21 cellular contexts compared by ENCODE assay signal in genomic region chr3:94061297-94061696, GRCh38. TPM values are rescaled to one million over a fixed set of nuclear protein-coding genes. Genes with fewer than 3 reads are reported as not detected.
DNase-seq lines count a peak whose midpoint lies in the region; ATAC-seq and TF ChIP-seq lines count a peak whose summit lies in the region.
"Had no signal": no experiment of that assay in that cellular context is flagged by ENCODE, and none has a peak within 500 bp of the region (broad histone marks: within the 10 kb centered on the region; RNA-seq: fewer than 3 reads in every experiment).

No MANE protein-coding gene starts in this region.

- peaks cover 20 to 40% (median 31%) of the 10 kb centered on the region in 10 experiments for H3K4me1 ChIP-seq in BLaER1 treated with 17β-estradiol and CSF1 and Interleukin-3, amounts not matched to agents 10 nM and 100 nM
- peaks cover 30% of the 10 kb centered on the region for H3K4me1 ChIP-seq in DOHH2 (ENCODE audit: control insufficient read depth, low read length)
- H3K4me1 ChIP-seq: SJCRH30 had no signal

- no peaks in the 10 kb centered on the region; the same call in 1 of the 2 replicates for H3F3A ChIP-seq in DOHH2 (ENCODE audit: control insufficient read depth, insufficient read depth)

- no peak for TF ChIP-seq CTCF in DOHH2 (IDR thresholded peaks at IDR 0.05; ENCODE audit: low read depth, low read length, poor library complexity, severe bottlenecking)
- no peak for TF ChIP-seq CTCF in WTC11 (IDR thresholded peaks at IDR 0.05)
- no peak for TF ChIP-seq CTCF in nephron progenitor cell (IDR thresholded peaks at IDR 0.05)

- H3K27me3 ChIP-seq in BLaER1 treated with 17β-estradiol and CSF1 and Interleukin-3, amounts not matched to agents 10 nM and 100 nM, result no peaks in the 10 kb centered on the region
- H3K27me3 ChIP-seq in DOHH2 (ENCODE audit: control insufficient read depth, low read length), result no peaks in the 10 kb centered on the region
- H3K27me3 ChIP-seq: SJCRH30 had no signal

- H3K4me3 Mint-ChIP-seq in WTC11, result no peak overlapping the region
- H3K4me3 Mint-ChIP-seq in nephron progenitor cell, result peak overlapping the region; percentile 42

- H3K36me3 ChIP-seq in BLaER1 treated with 17β-estradiol and CSF1 and Interleukin-3, amounts not matched to agents 10 nM and 100 nM, result peaks cover 17 to 40% (median 24%) of the 10 kb centered on the region in 11 experiments; a peak in 21 of 22 replicates
- H3K36me3 ChIP-seq in DOHH2 (ENCODE audit: control insufficient read depth, low read length), result peaks cover 29% of the 10 kb centered on the region
- H3K36me3 ChIP-seq: SJCRH30 had no signal

- no peaks in the 10 kb centered on the region for H3K9me2 ChIP-seq in DOHH2 (replicated peaks; ENCODE audit: control insufficient read depth, low read length)

- peaks cover 0 to 3% (median 0%) of the 10 kb centered on the region in 11 experiments; a peak in 2 of 22 replicates for H3K9me3 ChIP-seq in BLaER1 treated with 17β-estradiol and CSF1 and Interleukin-3, amounts not matched to agents 10 nM and 100 nM (replicated peaks in 1 of 11)
- no peaks in the 10 kb centered on the region for H3K9me3 ChIP-seq in DOHH2 (ENCODE audit: control insufficient read depth, insufficient read depth, low read length)
- H3K9me3 ChIP-seq: SJCRH30 had no signal

- no peak overlapping the region for H3K4me3 ChIP-seq in BLaER1 treated with 17β-estradiol and CSF1 and Interleukin-3, amounts not matched to agents 10 nM and 100 nM
- H3K4me3 ChIP-seq in DOHH2 (ENCODE audit: low read length), result no peak overlapping the region; the same call in 1 of the 2 replicates

- H3K36me3 Mint-ChIP-seq in WTC11, result no peaks in the 10 kb centered on the region
- peaks cover 42% of the 10 kb centered on the region for H3K36me3 Mint-ChIP-seq in nephron progenitor cell (ENCODE audit: low read depth)

- H3K79me2 ChIP-seq in DOHH2 (ENCODE audit: control insufficient read depth, low read length), result peaks cover 48% of the 10 kb centered on the region

- H3K9me3 Mint-ChIP-seq in WTC11 (no peaks in the 10 kb centered on the region), nephron progenitor cell (no peaks in the 10 kb centered on the region)
- H3K9me3 Mint-ChIP-seq: CD8-positive, alpha-beta memory T cell had no signal

- H3K4me1 Mint-ChIP-seq in WTC11 (peaks cover 11% of the 10 kb centered on the region), nephron progenitor cell (peaks cover 30% of the 10 kb centered on the region)

- ATAC-seq in WTC11, result no peak
- ATAC-seq: HCT116, SK-N-SH treated with all-trans-retinoic acid at 6 μM for 48 hours had no signal

- H3K4me2 ChIP-seq in BLaER1 treated with 17β-estradiol and CSF1 and Interleukin-3, amounts not matched to agents 10 nM and 100 nM, result peak overlapping the region in 6 of 11 experiments; percentile 32 to 93 (median 84); a peak in 9 of 22 replicates
- H3K4me2 ChIP-seq in DOHH2 (ENCODE audit: low read length), result peak overlapping the region; percentile 23

- POLR2A ChIA-PET in WTC11 (lab: Charles Lee), result no interaction called here

- no peaks in the 10 kb centered on the region for H4K20me1 ChIP-seq in BLaER1 treated with 17β-estradiol and CSF1 and Interleukin-3, amounts not matched to agents 10 nM and 100 nM
- H4K20me1 ChIP-seq in DOHH2 (ENCODE audit: control insufficient read depth, insufficient read depth, low read depth, low read length), result no peaks in the 10 kb centered on the region

- no peak for DNase-seq in WTC11 (ENCODE audit: low spot score)
- no peak for DNase-seq in nephron progenitor cell
- DNase-seq in stimulated activated CD4-positive, alpha-beta T cell treated with anti-CD3 and anti-CD28 coated beads, Interleukin-2, amount 100 ng/mL, for 24 hours, result no peak
- DNase-seq in NCI-H345 treated with DMSO at 0.1 percent for 48 hours (lab: John Stamatoyannopoulos, UW; ENCODE audit: unreplicated experiment), result no peak
- DNase-seq in HPDE6-E6E7 (ENCODE audit: extremely low spot score), result no peak
- DNase-seq: AML-193; CD8-positive, alpha-beta memory T cell; DMS 273 treated with DMSO at 0.1 percent for 48 hours; DMS79; NCI-H1092; NCI-H1436 treated with DMSO at 0.1 percent for 48 hours; NCI-H187 treated with DMSO at 0.1 percent for 48 hours; NCI-H446; NCI-H524 treated with DMSO at 0.1 percent for 48 hours; NCI-H774; SJCRH30 had no signal

- H3K27ac ChIP-seq in BLaER1 treated with 17β-estradiol and CSF1 and Interleukin-3, amounts not matched to agents 10 nM and 100 nM, result no peak overlapping the region
- H3K27ac ChIP-seq in DOHH2 (ENCODE audit: low read depth, low read length), result no peak overlapping the region

- H3K9ac ChIP-seq in BLaER1 treated with 17β-estradiol and CSF1 and Interleukin-3, amounts not matched to agents 10 nM and 100 nM, result no peak overlapping the region; a peak in 1 of 22 replicates

- CTCF ChIA-PET in WTC11 (lab: Charles Lee), result no interaction called here

- H3K27me3 Mint-ChIP-seq in WTC11 (ENCODE audit: low read depth) (no peaks in the 10 kb centered on the region), nephron progenitor cell (ENCODE audit: low read depth, poor library complexity) (no peaks in the 10 kb centered on the region)
- H3K27me3 Mint-ChIP-seq: CD8-positive, alpha-beta memory T cell had no signal

- H3K27ac Mint-ChIP-seq in WTC11 (no peak overlapping the region), nephron progenitor cell (no peak overlapping the region)

TF ChIP-seq in WTC11, 78 proteins besides CTCF, POLR2A, EP300 and RAD21:
- peak; percentile 8; the same call in 1 of the 2 replicates for TF ChIP-seq HMGA2 (CRISPR knock-in tag; IDR thresholded peaks at IDR 0.05)
- no peak for TF ChIP-seq TCF7 (CRISPR knock-in tag; IDR thresholded peaks at IDR 0.05; ENCODE audit: low read depth)

RNA-seq across cellular contexts. Expression of gene DHFR2, which starts 1.4 kb away (rescaled TPM):
- 2.6 to 2.8 TPM (median 2.7 TPM) in 3 replicates for total RNA-seq in WTC11 (2021)

RNA-seq across cellular contexts. Expression of gene NSUN3, which starts 1.6 kb away (rescaled TPM):
- 7.6 to 9.3 TPM (median 8.2 TPM) in 3 replicates for total RNA-seq in WTC11 (2021)

RNA-seq across cellular contexts. Expression of gene STX19, which starts 32.9 kb away (rescaled TPM):
- not detected in 3 replicates for total RNA-seq in WTC11 (2021)
- total RNA-seq: CD8-positive, alpha-beta memory T cell; H1; SJCRH30 had no signal
